ENCODE assay signal across 17 cellular contexts in genomic region chr1:230314142-230314470, GRCh38.
A peak's percentile ranks its signal among the peaks of the same experiment; 100 is the strongest.
DNase-seq lines count a peak whose midpoint lies in the region; ATAC-seq and TF ChIP-seq lines count a peak whose summit lies in the region.
"Had no signal": no experiment of that assay in that cellular context is flagged by ENCODE, and none has a peak within 500 bp of the region (broad histone marks: within the 10 kb centered on the region; RNA-seq: fewer than 3 reads in every experiment).

No MANE protein-coding gene starts in this region.

- peak overlapping the region; percentile 41 for H3K27ac ChIP-seq in angular gyrus (ENCODE audit: low read depth, low read length)
- H3K27ac ChIP-seq in cingulate gyrus (ENCODE audit: low read depth, low read length), result peak overlapping the region; percentile 62
- H3K27ac ChIP-seq in osteoblast (ENCODE audit: low read depth, low read length), result no peak overlapping the region
- H3K27ac ChIP-seq in substantia nigra (ENCODE audit: low read depth, low read length, poor library complexity, severe bottlenecking), result peak overlapping the region; percentile 66

- H3K4me3 ChIP-seq in osteoblast (ENCODE audit: insufficient read depth, low read length), result no peak overlapping the region
- H3K4me3 ChIP-seq: HAP-1 had no signal

- ATAC-seq in left colon, result no peak

- H3K79me2 ChIP-seq in osteoblast (ENCODE audit: insufficient read depth, low read length), result no peaks in the 10 kb centered on the region

- H3K27me3 ChIP-seq in osteoblast (ENCODE audit: insufficient read depth, low read length), result peaks cover 2% of the 10 kb centered on the region

- H2AFZ ChIP-seq in osteoblast (ENCODE audit: low read length), result no peak overlapping the region

- no peak for TF ChIP-seq CTCF in osteoblast (IDR thresholded peaks at IDR 0.05; ENCODE audit: extremely low read depth, low read depth, low read length)

- DNase-seq in osteoblast (ENCODE audit: insufficient read length, low spot score, missing footprints) (peak; percentile 19), substantia nigra (lab: John Stamatoyannopoulos, UW) (no peak), middle frontal gyrus (ENCODE audit: extremely low spot score, low spot score) (no peak), NCI-H774 (lab: John Stamatoyannopoulos, UW) (no peak), left colon (no peak)
- DNase-seq: C1 segment of cervical spinal cord; Calu3; CD4-positive, alpha-beta memory T cell; COR-L47; DMS53; DMS79 treated with DMSO at 0.1 percent for 48 hours; GF-D8; GOT3; HFFc6 had no signal

- H3K9me3 ChIP-seq in osteoblast (ENCODE audit: low read depth, low read length), result no peaks in the 10 kb centered on the region
- H3K9me3 ChIP-seq: HAP-1 had no signal

- no peaks in the 10 kb centered on the region for H4K20me1 ChIP-seq in osteoblast (ENCODE audit: insufficient read depth, low read length)

- intact Hi-C loops in left colon (cut with DNase I, micrococcal nuclease), result no loop called here

- H3K4me1 ChIP-seq in osteoblast (ENCODE audit: insufficient read depth, low read length), result no peaks in the 10 kb centered on the region
- H3K4me1 ChIP-seq: HAP-1 had no signal

- no peaks in the 10 kb centered on the region for H3K36me3 ChIP-seq in osteoblast (ENCODE audit: insufficient read depth, low read length)
- H3K36me3 ChIP-seq: HAP-1 had no signal

- H3K4me2 ChIP-seq in osteoblast (ENCODE audit: insufficient read depth, low read length), result no peak overlapping the region
